17 cellular contexts compared by ENCODE assay signal in genomic region chr6:126054258-126054702, GRCh38.
DNase-seq lines count a peak whose midpoint lies in the region; ATAC-seq and TF ChIP-seq lines count a peak whose summit lies in the region.
"Had no signal": no experiment of that assay in that cellular context is flagged by ENCODE, and none has a peak within 500 bp of the region (broad histone marks: within the 10 kb centered on the region; RNA-seq: fewer than 3 reads in every experiment).

No MANE protein-coding gene starts in this region.

- TF ChIP-seq RAD21 in SK-N-SH (IDR thresholded peaks at IDR 0.05; ENCODE audit: low read length): peak; percentile 28

- no peaks in the 10 kb centered on the region for H3K9me3 ChIP-seq in SK-N-SH
- no peaks in the 10 kb centered on the region for H3K9me3 ChIP-seq in gastroesophageal sphincter
- no peaks in the 10 kb centered on the region for H3K9me3 ChIP-seq in smooth muscle cell (replicated peaks; ENCODE audit: low read depth)
- no peaks in the 10 kb centered on the region for H3K9me3 ChIP-seq in Peyer's patch
- H3K9me3 ChIP-seq: breast epithelium had no signal

- POLR2A ChIA-PET in SK-N-SH (lab: Yijun Ruan, JAX): no interaction called here

- H3K27ac ChIP-seq in SK-N-SH (ENCODE audit: low read depth in 2 of 2, low read length in 1 of 2) (no peak overlapping the region), gastroesophageal sphincter (no peak overlapping the region), smooth muscle cell (ENCODE audit: low read depth) (peak overlapping the region; percentile 61), Peyer's patch (no peak overlapping the region)
- H3K27ac ChIP-seq: breast epithelium had no signal

- DNase-seq in NCI-H2171 treated with DMSO at 0.1 percent for 48 hours (lab: John Stamatoyannopoulos, UW) (peak; percentile 15), NCI-H2171 (lab: John Stamatoyannopoulos, UW) (no peak), SK-N-SH (peak; percentile 14), smooth muscle cell (lab: John Stamatoyannopoulos, UW; ENCODE audit: unreplicated experiment) (no peak), Peyer's patch (no peak), amygdala (lab: John Stamatoyannopoulos, UW) (no peak)
- DNase-seq: activated CD4-positive, alpha-beta T cell treated with anti-CD3 and anti-CD28 coated beads for 1 hour; activated T-cell treated with anti-CD3 and anti-CD28 coated beads, Interleukin-2, amount 50 U/mL, for 48 hours; DMS153; H9; IMR-90; NCI-H446 treated with DMSO at 0.1 percent for 48 hours; nephron progenitor cell; SHP77 treated with DMSO at 0.1 percent for 48 hours had no signal

- peak; percentile 62 to 78; a peak in 3 of 4 replicates for TF ChIP-seq EP300 in SK-N-SH (IDR thresholded peaks at IDR 0.05; ENCODE audit: borderline replicate concordance in 1 of 2, low read depth in 1 of 2, low read length in 1 of 2)
- TF ChIP-seq EP300 in gastroesophageal sphincter (IDR thresholded peaks at IDR 0.05): no peak

- no peak overlapping the region for H3K4me3 ChIP-seq in SK-N-SH (ENCODE audit: low read depth in 2 of 2, low read length in 1 of 2)
- H3K4me3 ChIP-seq in gastroesophageal sphincter: no peak overlapping the region
- H3K4me3 ChIP-seq in smooth muscle cell: no peak overlapping the region
- H3K4me3 ChIP-seq in Peyer's patch: no peak overlapping the region
- H3K4me3 ChIP-seq: breast epithelium had no signal

- H4K20me1 ChIP-seq in SK-N-SH (ENCODE audit: insufficient read depth): no peaks in the 10 kb centered on the region
- no peaks in the 10 kb centered on the region for H4K20me1 ChIP-seq in smooth muscle cell (ENCODE audit: low read depth)

- H3K36me3 ChIP-seq in SK-N-SH (replicated peaks in 1 of 2; ENCODE audit: control insufficient read depth in 1 of 2, insufficient read depth in 2 of 2, low read length in 1 of 2) (no peaks in the 10 kb centered on the region), gastroesophageal sphincter (peaks cover 0 to 10% of the 10 kb centered on the region in 2 donors), smooth muscle cell (ENCODE audit: low read depth) (no peaks in the 10 kb centered on the region), Peyer's patch (peaks cover 0 to 13% (median 0%) of the 10 kb centered on the region in 3 donors)
- H3K36me3 ChIP-seq: breast epithelium had no signal

- TF ChIP-seq CTCF in SK-N-SH (IDR thresholded peaks at IDR 0.05) (no peak), gastroesophageal sphincter (IDR thresholded peaks at IDR 0.05) (no peak), smooth muscle cell (IDR thresholded peaks at IDR 0.05; ENCODE audit: borderline replicate concordance, insufficient read depth, poor library complexity, severe bottlenecking) (no peak), Peyer's patch (IDR thresholded peaks at IDR 0.05) (no peak)

- 57% methylated on average over 4 of the region's 4 CpGs for WGBS in SK-N-SH (ENCODE audit: low lambda C conversion rate)
- WGBS in gastroesophageal sphincter (ENCODE audit: low coverage in 1 of 2), 2 donors: 45% methylated on average over 2 of the region's 4 CpGs; no CpG with 5 or more reads in 1 of the 2 donors
- 29% methylated on average over 4 of the region's 4 CpGs for WGBS in smooth muscle cell (ENCODE audit: low lambda C conversion rate)

- H3K4me1 ChIP-seq in SK-N-SH (ENCODE audit: control insufficient read depth in 1 of 2, insufficient read depth in 2 of 2, low read depth in 1 of 2, low read length in 1 of 2) (peaks cover 0 to 11% of the 10 kb centered on the region in 2 experiments; a peak in 2 of 4 replicates), gastroesophageal sphincter (peaks cover 0 to 7% (median 0%) of the 10 kb centered on the region in 3 donors), smooth muscle cell (ENCODE audit: low read depth) (no peaks in the 10 kb centered on the region), Peyer's patch (no peaks in the 10 kb centered on the region)
- H3K4me1 ChIP-seq: breast epithelium had no signal

- no peak overlapping the region for H2AFZ ChIP-seq in SK-N-SH (ENCODE audit: low read depth)
- H2AFZ ChIP-seq in smooth muscle cell (ENCODE audit: low read depth): no peak overlapping the region

- H3K9me2 ChIP-seq in SK-N-SH: no peaks in the 10 kb centered on the region

- TF ChIP-seq POLR2A in gastroesophageal sphincter (IDR thresholded peaks at IDR 0.05) (no peak), Peyer's patch (IDR thresholded peaks at IDR 0.05) (no peak)

- no peaks in the 10 kb centered on the region for H3K79me2 ChIP-seq in SK-N-SH (ENCODE audit: insufficient read depth)
- no peaks in the 10 kb centered on the region for H3K79me2 ChIP-seq in smooth muscle cell (ENCODE audit: low read depth)

- CTCF ChIA-PET in SK-N-SH (lab: Yijun Ruan, JAX): interaction anchor here (1.4 to 2.8 kb wide), 4 partner anchors 17 to 80 kb away, joined by 4 to 12 read pairs (median 6); no protein-coding TSS in a partner anchor

- no peak overlapping the region for H3K4me2 ChIP-seq in SK-N-SH
- H3K4me2 ChIP-seq in smooth muscle cell: peak overlapping the region; percentile 19

- H3F3A ChIP-seq in SK-N-SH (replicated peaks; ENCODE audit: insufficient read depth): no peaks in the 10 kb centered on the region
- peaks cover 7% of the 10 kb centered on the region for H3F3A ChIP-seq in smooth muscle cell (ENCODE audit: low read depth)

- ATAC-seq in gastroesophageal sphincter (peak; percentile 50), HG03196 (IDR thresholded peaks at IDR 0.05; ENCODE audit: unreplicated experiment) (no peak)

- no peaks in the 10 kb centered on the region for H3K27me3 ChIP-seq in SK-N-SH (ENCODE audit: insufficient read depth)
- H3K27me3 ChIP-seq in gastroesophageal sphincter: no peaks in the 10 kb centered on the region
- no peaks in the 10 kb centered on the region for H3K27me3 ChIP-seq in smooth muscle cell (ENCODE audit: low read depth)
- no peaks in the 10 kb centered on the region for H3K27me3 ChIP-seq in Peyer's patch
- H3K27me3 ChIP-seq: breast epithelium had no signal

- H3K9ac ChIP-seq in SK-N-SH (no peak overlapping the region), smooth muscle cell (ENCODE audit: low read depth) (no peak overlapping the region)

TF ChIP-seq in SK-N-SH, 30 proteins besides CTCF, POLR2A, EP300 and RAD21 (continues in another document):
- 0 out of 2 replicates have a peak, but pooled peaks have one; percentile 9 for TF ChIP-seq MEF2A (IDR thresholded peaks at IDR 0.05; ENCODE audit: borderline replicate concordance, low read depth)
- TF ChIP-seq JUND (IDR thresholded peaks at IDR 0.05): peak; percentile 41
- 0 out of 2 replicates have a peak, but pooled peaks have one; percentile 38 for TF ChIP-seq ZBTB33 (IDR thresholded peaks at IDR 0.05; ENCODE audit: borderline replicate concordance, low read depth)
- TF ChIP-seq USF2 (IDR thresholded peaks at IDR 0.05; ENCODE audit: borderline replicate concordance, low read depth, low read length): no peak
- no peak for TF ChIP-seq GABPA (IDR thresholded peaks at IDR 0.05; ENCODE audit: low read depth)
- peak; percentile 73 for TF ChIP-seq TCF12 (IDR thresholded peaks at IDR 0.05)
- peak; percentile 73; the same call in 1 of the 2 replicates for TF ChIP-seq RCOR1 (IDR thresholded peaks at IDR 0.05; ENCODE audit: low read length)
- TF ChIP-seq NFIC (IDR thresholded peaks at IDR 0.05; ENCODE audit: borderline replicate concordance): peak; percentile 86
- TF ChIP-seq POLR2AphosphoS5 (IDR thresholded peaks at IDR 0.05; ENCODE audit: low read depth, low read length): peak; percentile 25; the same call in 1 of the 2 replicates
- peak; percentile 98 for TF ChIP-seq GATA2 (CRISPR knock-in tag; IDR thresholded peaks at IDR 0.05)
- no peak for TF ChIP-seq IRF3 (IDR thresholded peaks at IDR 0.05; ENCODE audit: low read depth, low read length)
- TF ChIP-seq NRF1 (IDR thresholded peaks at IDR 0.05; ENCODE audit: low read depth, low read length): no peak
- peak; percentile 31 for TF ChIP-seq CHD2 (IDR thresholded peaks at IDR 0.05; ENCODE audit: low read length, partially characterized antibody)
- no peak for TF ChIP-seq SIN3A (IDR thresholded peaks at IDR 0.05; ENCODE audit: borderline replicate concordance, low read depth, low read length)

Comparison
In these comparisons a context has a peak if more than half of its experiments do, and no peak if none do; other contexts are left out.
1. DNase-seq: peak in NCI-H2171 treated with DMSO at 0.1 percent for 48 hours (single experiment) and SK-N-SH (single experiment); none in NCI-H2171 (single experiment), smooth muscle cell (single experiment), Peyer's patch (0 of 3) and amygdala (0 of 56).